In genomic region chr1:33181038-33181861, GRCh38 we compare ENCODE assay signal across 1 cellular context.
TF ChIP-seq lines count a peak whose summit lies in the region.

No MANE protein-coding gene starts in this region.

TF ChIP-seq in H1, 55 proteins besides CTCF, POLR2A, EP300 and RAD21:
- TF ChIP-seq EZH2 (IDR thresholded peaks at IDR 0.05; ENCODE audit: low read depth, low read length, severe bottlenecking) (no peak), ZNF274 (IDR thresholded peaks at IDR 0.05; ENCODE audit: borderline replicate concordance, extremely low read depth, low read length) (no peak), HDAC6 (IDR thresholded peaks at IDR 0.05; ENCODE audit: low read depth, low read length) (no peak), E2F6 (IDR thresholded peaks at IDR 0.05) (peak; percentile 96), BACH1 (IDR thresholded peaks at IDR 0.05; ENCODE audit: low read length) (no peak), GABPA (IDR thresholded peaks at IDR 0.05; ENCODE audit: borderline replicate concordance, insufficient read depth, low read length) (no peak), SP2 (IDR thresholded peaks at IDR 0.05; ENCODE audit: low read length) (no peak), KDM1A (IDR thresholded peaks at IDR 0.05; ENCODE audit: borderline replicate concordance, low read length) (no peak), SP4 (IDR thresholded peaks at IDR 0.05; ENCODE audit: low read length) (no peak), RBBP5 (IDR thresholded peaks at IDR 0.05; ENCODE audit: borderline replicate concordance, low read depth, low read length) (peak; percentile 66; the same call in 1 of the 2 replicates), PHF8 (conservative IDR thresholded peaks at IDR 0.05; ENCODE audit: low read depth, low read length) (no peak), CBX8 (IDR thresholded peaks at IDR 0.05; ENCODE audit: borderline replicate concordance, low read depth, low read length) (no peak), EGR1 (IDR thresholded peaks at IDR 0.05; ENCODE audit: borderline replicate concordance, low read depth, low read length) (no peak), BCL11A (IDR thresholded peaks at IDR 0.05; ENCODE audit: low read depth in 2 of 2, low read length in 2 of 2) (no peak), JUN (IDR thresholded peaks at IDR 0.05; ENCODE audit: low read depth, low read length) (no peak), CHD2 (IDR thresholded peaks at IDR 0.05; ENCODE audit: low read length) (no peak), CBX5 (IDR thresholded peaks at IDR 0.05; ENCODE audit: low read depth, low read length) (no peak), CEBPB (IDR thresholded peaks at IDR 0.05; ENCODE audit: low read depth, low read length) (no peak), TCF12 (IDR thresholded peaks at IDR 0.05; ENCODE audit: low read depth, low read length) (0 out of 2 replicates have a peak, but pooled peaks have one; percentile 15), POLR2AphosphoS5 (IDR thresholded peaks at IDR 0.05; ENCODE audit: low read depth, low read length) (peak; percentile 62; the same call in 1 of the 2 replicates), RNF2 (IDR thresholded peaks at IDR 0.05; ENCODE audit: borderline replicate concordance, low read depth, low read length, missing control alignments, poor library complexity, severe bottlenecking) (no peak), SIX5 (IDR thresholded peaks at IDR 0.05; ENCODE audit: low read depth, low read length) (no peak), POU5F1 (IDR thresholded peaks at IDR 0.05; ENCODE audit: low read depth, low read length) (no peak), RFX5 (IDR thresholded peaks at IDR 0.05; ENCODE audit: borderline replicate concordance, low read depth, low read length) (no peak), SP1 (IDR thresholded peaks at IDR 0.05; ENCODE audit: low read depth, low read length) (no peak), YY1 (IDR thresholded peaks at IDR 0.05; ENCODE audit: low read depth, low read length) (no peak), USF2 (IDR thresholded peaks at IDR 0.05; ENCODE audit: low read length) (no peak), HDAC2 (IDR thresholded peaks at IDR 0.05; ENCODE audit: borderline replicate concordance in 1 of 2, low read depth in 2 of 2, low read length in 2 of 2) (0 out of 4 replicates have a peak, but pooled peaks of 1 of the 2 experiments have one; percentile 13), RXRA (IDR thresholded peaks at IDR 0.05; ENCODE audit: insufficient read depth, low read depth, low read length) (no peak), MAX (IDR thresholded peaks at IDR 0.05) (peak; percentile 97), TAF1 (IDR thresholded peaks at IDR 0.05; ENCODE audit: low read depth, low read length) (peak; percentile 46; the same call in 1 of the 2 replicates), CHD1 (IDR thresholded peaks at IDR 0.05; ENCODE audit: low read depth, low read length) (no peak), KDM4A (IDR thresholded peaks at IDR 0.05; ENCODE audit: low read depth, low read length, severe bottlenecking) (peak; percentile 88), CHD7 (IDR thresholded peaks at IDR 0.05; ENCODE audit: insufficient replicate concordance, low read length) (no peak), ATF3 (IDR thresholded peaks at IDR 0.05; ENCODE audit: insufficient read depth, low read depth, low read length) (no peak), MAFK (IDR thresholded peaks at IDR 0.05; ENCODE audit: low read depth, low read length) (no peak), CREB1 (IDR thresholded peaks at IDR 0.05) (peak; percentile 60; the same call in 1 of the 2 replicates), BRCA1 (IDR thresholded peaks at IDR 0.05; ENCODE audit: low read depth, low read length) (no peak), FOSL1 (IDR thresholded peaks at IDR 0.05; ENCODE audit: insufficient read depth, low read depth, low read length) (no peak), SIN3A (conservative IDR thresholded peaks at IDR 0.05 in 1 of 2, IDR thresholded peaks at IDR 0.05 in 1 of 2; ENCODE audit: low read depth in 1 of 2, low read length in 2 of 2) (0 out of 4 replicates have a peak, but pooled peaks of 1 of the 2 experiments have one; percentile 37), KDM5A (IDR thresholded peaks at IDR 0.05; ENCODE audit: low read length) (no peak), TAF7 (optimal IDR thresholded peaks at IDR 0.05; ENCODE audit: borderline replicate concordance, low read depth, low read length) (no peak), NRF1 (IDR thresholded peaks at IDR 0.05; ENCODE audit: low read depth, low read length) (no peak)
TF ChIP-seq in H1: peak in this region for 10.
